Comparison of ENCODE assay signal across 19 cellular contexts in the genomic region with DNA sequence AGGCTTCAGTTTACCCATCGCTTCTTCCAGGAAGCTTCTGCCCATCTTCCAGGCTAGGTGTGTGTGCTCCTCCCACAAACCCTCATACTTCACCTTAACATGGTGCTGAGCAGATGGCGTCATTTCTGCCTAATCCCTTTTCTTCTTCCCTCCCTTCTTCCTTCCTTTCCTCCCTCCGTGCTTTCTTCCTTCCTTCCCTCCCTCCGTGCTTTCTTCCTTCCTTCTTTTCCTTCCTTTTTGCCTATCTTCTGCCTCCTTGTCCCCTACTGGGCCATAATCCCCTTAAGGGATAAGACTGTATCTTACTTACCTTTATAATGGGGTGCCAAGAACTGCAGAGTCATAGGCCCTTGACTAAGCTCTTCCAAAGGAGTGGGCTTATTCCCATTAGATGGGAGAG.
"Had no signal": no experiment of that assay in that cellular context is flagged by ENCODE, and none has a peak within 500 bp of the region (broad histone marks: within the 10 kb centered on the region; RNA-seq: fewer than 3 reads in every experiment).

No MANE protein-coding gene starts in this region.

- H3K4me3 ChIP-seq: coronary artery, mucosa of descending colon, testis, tibial nerve, upper lobe of right lung, vagina had no signal

- DNase-seq: effector CD4-positive, alpha-beta T cell; foreskin melanocyte; head of caudate nucleus; hippocampal formation; islet precursor cell; mammary epithelial cell; mucosa of descending colon; naive thymus-derived CD8-positive, alpha-beta T cell; right cardiac atrium; stimulated activated CD4-positive, alpha-beta T cell treated with anti-CD3 and anti-CD28 coated beads, Interleukin-4, amount 100 ng/mL, for 4 hours; stimulated activated naive B cell treated with anti-CD40 and anti-IgM and Interleukin-4, amounts not matched to agents 10 μg/mL and 1 μg/mL and 100 μg/mL, for 72 hours; stimulated activated naive CD8-positive, alpha-beta T cell treated with anti-CD3 and anti-CD28 coated beads, Interleukin-15, amount 100 ng/mL, for 72 hours; testis; upper lobe of right lung had no signal

- H3K27me3 ChIP-seq: neutrophil, testis, tibial nerve, upper lobe of right lung, vagina had no signal

- H3K4me1 ChIP-seq: testis, tibial nerve, upper lobe of right lung, vagina had no signal

- ATAC-seq: left lobe of liver; naive thymus-derived CD8-positive, alpha-beta T cell; right cardiac atrium; stimulated activated naive B cell treated with anti-CD40 and anti-IgM and Interleukin-4, amounts not matched to agents 10 μg/mL and 1 μg/mL and 100 μg/mL, for 72 hours; stimulated activated naive CD8-positive, alpha-beta T cell treated with anti-CD3 and anti-CD28 coated beads, Interleukin-15, amount 100 ng/mL, for 72 hours; upper lobe of right lung had no signal

- H3K27ac ChIP-seq: coronary artery, neutrophil, testis, tibial nerve, upper lobe of right lung, vagina had no signal

- H3K9me3 ChIP-seq: mucosa of descending colon, neutrophil, testis, tibial nerve, upper lobe of right lung, vagina had no signal

- H3K36me3 ChIP-seq: neutrophil, tibial nerve, upper lobe of right lung, vagina had no signal
